Comparison of ENCODE assay signal across 9 cellular contexts in the genomic region with DNA sequence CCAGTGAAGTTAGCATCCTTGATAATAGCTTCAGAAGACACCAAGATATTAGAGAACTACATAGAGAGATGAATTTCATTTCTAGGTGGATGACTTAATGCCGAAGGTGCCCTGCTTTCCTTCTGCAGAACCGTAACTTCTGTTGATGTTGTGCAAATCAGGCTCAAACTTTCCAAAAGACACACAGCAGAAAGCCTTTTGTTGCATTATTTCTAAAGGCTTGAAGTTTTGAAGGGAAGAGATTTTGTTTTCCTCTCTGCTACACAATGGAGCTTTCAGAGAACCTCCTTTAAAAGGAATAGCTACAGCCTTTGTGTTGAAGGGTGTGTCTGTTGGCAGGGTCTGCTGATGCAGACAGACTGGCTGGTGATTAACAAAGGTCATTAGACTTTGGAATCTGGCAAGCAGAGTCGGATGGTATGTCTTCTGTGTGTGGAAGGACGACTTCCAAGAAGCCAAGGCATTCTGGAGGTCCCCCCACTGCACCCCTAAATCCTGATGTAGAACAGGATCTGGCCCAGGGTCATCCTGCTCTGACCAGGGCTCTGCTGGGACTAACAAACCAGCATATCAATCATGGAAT. TPM values are rescaled to one million over a fixed set of nuclear protein-coding genes. Genes with fewer than 3 reads are reported as not detected.
DNase-seq lines count a peak whose midpoint lies in the region; ATAC-seq and TF ChIP-seq lines count a peak whose summit lies in the region.
"Had no signal": no experiment of that assay in that cellular context is flagged by ENCODE, and none has a peak within 500 bp of the region (broad histone marks: within the 10 kb centered on the region; RNA-seq: fewer than 3 reads in every experiment).

No MANE protein-coding gene starts in this region.

- H3K4me3 ChIP-seq in adrenal gland (peak overlapping the region in 1 of 4 donors; percentile 17), iPS-18a (ENCODE audit: low read length) (no peak overlapping the region), skeletal muscle tissue (ENCODE audit: low read length in 3 of 3) (peak overlapping the region; percentile 13 to 50 (median 46))
- H3K4me3 ChIP-seq: thoracic aorta had no signal

- DNase-seq in HEK293T (ENCODE audit: extremely low spot score) (peak; percentile 7), adrenal gland (peak in 4 of 7 donors; percentile 33 to 65 (median 56)), activated gamma-delta T cell (lab: John Stamatoyannopoulos, UW) (no peak)
- no peak for DNase-seq in activated effector memory CD4-positive, alpha-beta T cell treated with anti-CD3 and anti-CD28 coated beads, Interleukin-2, amount 50 U/mL, for 16 hours
- DNase-seq in activated CD4-positive, alpha-beta T cell treated with anti-CD3 and anti-CD28 coated beads, Interleukin-2, amount 50 U/mL, for 48 hours, result no peak

- H3K4me1 ChIP-seq in adrenal gland (replicated peaks in 1 of 2) (peaks cover 37 to 52% of the 10 kb centered on the region in 2 donors), iPS-18a (ENCODE audit: control insufficient read depth, low read depth, low read length) (peaks cover 31% of the 10 kb centered on the region), skeletal muscle tissue (ENCODE audit: control insufficient read depth in 3 of 3, insufficient read depth in 3 of 3, low read length in 3 of 3) (peaks cover 26 to 47% (median 32%) of the 10 kb centered on the region in 3 donors)

- H3K27me3 ChIP-seq in adrenal gland (no peaks in the 10 kb centered on the region), iPS-18a (ENCODE audit: control insufficient read depth, insufficient read depth, low read length) (no peaks in the 10 kb centered on the region), skeletal muscle tissue (ENCODE audit: control insufficient read depth in 3 of 3, insufficient read depth in 3 of 3, low read length in 3 of 3) (no peaks in the 10 kb centered on the region)

- CTCF ChIA-PET in HEK293T (lab: Yijun Ruan, JAX), result no interaction called here

- intact Hi-C loops in adrenal gland (cut with DNase I), result no loop called here

- H3K9ac ChIP-seq in iPS-18a (ENCODE audit: low read length), result no peak overlapping the region
- H3K9ac ChIP-seq in skeletal muscle tissue (ENCODE audit: low read depth in 1 of 3, low read length in 3 of 3), result peak overlapping the region; percentile 40 to 75 (median 62)

- peaks cover 0 to 18% of the 10 kb centered on the region in 2 donors for H3K36me3 ChIP-seq in adrenal gland (replicated peaks in 1 of 2)
- peaks cover 41% of the 10 kb centered on the region for H3K36me3 ChIP-seq in iPS-18a (ENCODE audit: control insufficient read depth, low read depth, low read length)
- peaks cover 20 to 24% (median 20%) of the 10 kb centered on the region in 3 donors for H3K36me3 ChIP-seq in skeletal muscle tissue (ENCODE audit: control insufficient read depth in 3 of 3, insufficient read depth in 3 of 3, low read length in 3 of 3)

- POLR2A ChIA-PET in HEK293T (lab: Yijun Ruan, JAX), result interaction anchor here (1.2 to 1.8 kb wide), 2 partner anchors 10 to 57 kb away, joined by 3 to 16 read pairs; a partner anchor contains a TSS

- TF ChIP-seq CTCF in adrenal gland (IDR thresholded peaks at IDR 0.05), result no peak

- H3K27ac ChIP-seq in adrenal gland, result peak overlapping the region; percentile 50 to 95 (median 85)
- peak overlapping the region; percentile 26 for H3K27ac ChIP-seq in iPS-18a (ENCODE audit: low read length)
- peak overlapping the region; percentile 90 for H3K27ac ChIP-seq in skeletal muscle tissue (ENCODE audit: low read depth, low read length)

- H3K9me3 ChIP-seq in adrenal gland (replicated peaks in 1 of 3) (no peaks in the 10 kb centered on the region), iPS-18a (ENCODE audit: control insufficient read depth, low read depth, low read length) (no peaks in the 10 kb centered on the region), skeletal muscle tissue (ENCODE audit: control insufficient read depth in 3 of 3, low read length in 3 of 3) (no peaks in the 10 kb centered on the region)
- H3K9me3 ChIP-seq: thoracic aorta had no signal

- WGBS in adrenal gland, 4 donors, result 45 to 59% (median 54%) methylated on average over 4 of the region's 4 CpGs

- TF ChIP-seq POLR2A in adrenal gland (IDR thresholded peaks at IDR 0.05), result no peak

- no peak for ATAC-seq in HG02798 (IDR thresholded peaks at IDR 0.05; ENCODE audit: poor library complexity, unreplicated experiment)

TF ChIP-seq in HEK293T, 16 proteins besides CTCF, POLR2A, EP300 and RAD21:
- TF ChIP-seq L3MBTL2 (conservative IDR thresholded peaks at IDR 0.05), result no peak
- TF ChIP-seq SUZ12 (IDR thresholded peaks at IDR 0.05), result no peak
- no peak for TF ChIP-seq NFRKB (IDR thresholded peaks at IDR 0.05)
- TF ChIP-seq ZNF384 (IDR thresholded peaks at IDR 0.05), result no peak

RNA-seq across cellular contexts. Expression of a gene that starts 57.8 kb away (rescaled TPM):
- 10 to 100 TPM; 26.4 to 86.9 (median 49.2) TPM for total RNA-seq in adrenal gland
- 10 to 100 TPM in 1 of 3 donors, 1 to 10 TPM in 2; 4.9 to 13.5 (median 7.3) TPM for polyA plus RNA-seq in adrenal gland
- total RNA-seq in skeletal muscle tissue, result 28.7 TPM

Comparison
In these comparisons a context has a peak if more than half of its experiments do, and no peak if none do; other contexts are left out.
1. DNase-seq: peak in HEK293T (single experiment) and adrenal gland (4 of 7); none in activated gamma-delta T cell (single experiment), activated effector memory CD4-positive, alpha-beta T cell treated with anti-CD3 and anti-CD28 coated beads, Interleukin-2, amount 50 U/mL, for 16 hours (single experiment) and activated CD4-positive, alpha-beta T cell treated with anti-CD3 and anti-CD28 coated beads, Interleukin-2, amount 50 U/mL, for 48 hours (0 of 2).
2. H3K27ac ChIP-seq: peak in every context shown above with its lines; median percentile 90 in skeletal muscle tissue; 85 in adrenal gland; 26 in iPS-18a.